In genomic region chr1:217052196-217052595, GRCh38 we compare ENCODE assay signal across 28 cellular contexts.
"Had no signal": no experiment of that assay in that cellular context is flagged by ENCODE, and none has a peak within 500 bp of the region (broad histone marks: within the 10 kb centered on the region; RNA-seq: fewer than 3 reads in every experiment).

No MANE protein-coding gene starts in this region.

- ATAC-seq: gastroesophageal sphincter; heart left ventricle; left ventricle myocardium superior; lower lobe of right lung; natural killer cell; right cardiac atrium; stimulated activated naive B cell treated with anti-CD40 and anti-IgM and Interleukin-4, amounts not matched to agents 10 μg/mL and 1 μg/mL and 100 μg/mL, for 72 hours; upper lobe of right lung had no signal

- H3K27ac Mint-ChIP-seq: endodermal cell; memory B cell; natural killer cell; progenitor cell of endocrine pancreas; stimulated activated naive B cell treated with anti-CD40 and anti-IgM and Interleukin-4, amounts not matched to agents 10 μg/mL and 1 μg/mL and 100 μg/mL, for 72 hours; stimulated activated naive CD8-positive, alpha-beta T cell treated with anti-CD3 and anti-CD28 coated beads, Interleukin-15, Interleukin-2, amounts not matched to agents 100 ng/mL and 50 ng/mL, for 24 hours had no signal

- H3K9me3 Mint-ChIP-seq: endodermal cell; stimulated activated naive B cell treated with anti-CD40 and anti-IgM and Interleukin-4, amounts not matched to agents 10 μg/mL and 1 μg/mL and 100 μg/mL, for 72 hours had no signal

- H3K27me3 ChIP-seq: gastroesophageal sphincter, heart left ventricle, hepatocyte, neutrophil, sigmoid colon, spleen, tibial nerve, upper lobe of right lung, uterus had no signal

- H3K27me3 Mint-ChIP-seq: memory B cell; progenitor cell of endocrine pancreas; stimulated activated naive B cell treated with anti-CD40 and anti-IgM and Interleukin-4, amounts not matched to agents 10 μg/mL and 1 μg/mL and 100 μg/mL, for 72 hours; stimulated activated naive CD8-positive, alpha-beta T cell treated with anti-CD3 and anti-CD28 coated beads, Interleukin-15, Interleukin-2, amounts not matched to agents 100 ng/mL and 50 ng/mL, for 24 hours had no signal

- H3K79me2 ChIP-seq: hepatocyte had no signal

- H3K4me1 Mint-ChIP-seq: endodermal cell; memory B cell; natural killer cell; stimulated activated naive B cell treated with anti-CD40 and anti-IgM and Interleukin-4, amounts not matched to agents 10 μg/mL and 1 μg/mL and 100 μg/mL, for 72 hours had no signal

- H2AFZ ChIP-seq: hepatocyte, parathyroid adenoma had no signal

- H3K4me2 ChIP-seq: hepatocyte had no signal

- H3K36me3 Mint-ChIP-seq: memory B cell; stimulated activated naive B cell treated with anti-CD40 and anti-IgM and Interleukin-4, amounts not matched to agents 10 μg/mL and 1 μg/mL and 100 μg/mL, for 72 hours had no signal

- H3K9ac ChIP-seq: parathyroid adenoma had no signal

- H3K4me3 ChIP-seq: gastroesophageal sphincter, heart left ventricle, hepatocyte, lower lobe of right lung, sigmoid colon, skin epidermis, spleen, thoracic aorta, tibial nerve, upper lobe of right lung, uterus had no signal

- H3K36me3 ChIP-seq: gastroesophageal sphincter, lower lobe of right lung, neutrophil, sigmoid colon, spleen, thoracic aorta, tibial nerve, upper lobe of right lung, uterus had no signal

- H3K4me3 Mint-ChIP-seq: endodermal cell; memory B cell; natural killer cell; neural crest cell; stimulated activated naive B cell treated with anti-CD40 and anti-IgM and Interleukin-4, amounts not matched to agents 10 μg/mL and 1 μg/mL and 100 μg/mL, for 72 hours; stimulated activated naive CD8-positive, alpha-beta T cell treated with anti-CD3 and anti-CD28 coated beads, Interleukin-15, Interleukin-2, amounts not matched to agents 100 ng/mL and 50 ng/mL, for 24 hours had no signal

- H3K27ac ChIP-seq: gastroesophageal sphincter, heart left ventricle, hepatocyte, lower lobe of right lung, neutrophil, parathyroid adenoma, sigmoid colon, skin epidermis, spleen, thoracic aorta, upper lobe of right lung, uterus had no signal

- H3K4me1 ChIP-seq: lower lobe of right lung, sigmoid colon, spleen, upper lobe of right lung, uterus had no signal

- H3K9me3 ChIP-seq: gastroesophageal sphincter, heart left ventricle, lower lobe of right lung, neutrophil, sigmoid colon, spleen, thoracic aorta, tibial nerve, upper lobe of right lung, uterus had no signal

- DNase-seq: caudate nucleus; effector CD8-positive, alpha-beta T cell; endodermal cell; erythroblast; foreskin fibroblast; heart left ventricle; kidney glomerular epithelial cell; left ventricle myocardium superior; lower lobe of right lung; natural killer cell; right cardiac atrium; sigmoid colon; spleen; stimulated activated CD4-positive, alpha-beta T cell treated with anti-CD3 and anti-CD28 coated beads, Interleukin-4, amount 100 ng/mL, for 4 hours; stimulated activated naive B cell treated with anti-CD40 and anti-IgM and Interleukin-4, amounts not matched to agents 10 μg/mL and 1 μg/mL and 100 μg/mL, for 72 hours; upper lobe of right lung; uterus had no signal
